In the genomic region with DNA sequence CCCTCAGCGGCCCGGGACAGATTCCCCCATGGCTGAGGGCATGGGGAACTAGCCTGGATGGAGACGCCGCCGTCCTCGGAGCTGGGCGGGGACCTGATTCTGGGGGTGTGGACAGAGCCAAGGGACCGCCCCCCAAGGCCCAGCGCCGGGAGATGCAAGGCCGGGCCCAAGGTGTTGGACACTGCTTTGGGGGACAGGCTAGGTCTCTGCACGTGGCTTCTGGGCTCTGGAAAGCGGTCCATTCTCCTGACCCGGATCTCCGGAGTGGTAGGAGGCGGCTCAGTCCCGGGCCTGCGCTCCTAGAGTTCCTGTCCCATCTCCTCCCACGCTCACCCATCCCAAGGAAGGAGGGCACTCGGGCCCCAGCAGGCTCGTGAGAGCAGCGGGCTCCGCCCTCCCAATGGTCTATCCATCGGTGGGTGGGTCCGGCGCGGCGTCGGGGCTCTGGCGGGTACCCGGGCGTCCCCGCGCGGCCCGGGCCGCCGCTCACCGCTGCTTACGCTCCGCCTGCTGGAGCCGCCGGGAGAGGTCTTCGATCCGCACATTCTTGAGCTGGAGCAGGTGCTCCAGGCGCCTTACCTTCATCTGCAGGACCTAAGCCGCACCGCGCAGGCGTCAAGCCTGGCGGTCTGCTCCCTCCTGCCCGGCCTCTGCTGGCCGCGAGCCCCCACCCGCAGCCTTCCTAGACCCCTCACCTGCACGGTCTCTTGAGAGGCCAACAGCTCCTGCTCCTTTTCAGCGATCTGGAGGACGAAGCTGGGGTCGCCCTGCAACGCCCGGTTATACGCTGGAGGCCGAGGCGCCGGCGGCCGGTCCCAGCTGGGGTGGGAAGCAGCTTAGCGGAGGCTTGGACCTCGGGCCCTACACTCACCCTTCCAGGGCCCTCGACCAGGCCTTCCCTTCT, we compare ENCODE assay signal across 8 cellular contexts. TPM values are rescaled to one million over a fixed set of nuclear protein-coding genes. Genes with fewer than 3 reads are reported as not detected.
DNase-seq lines count a peak whose midpoint lies in the region; ATAC-seq and TF ChIP-seq lines count a peak whose summit lies in the region.

No MANE protein-coding gene starts in this region.

- H3K36me3 Mint-ChIP-seq in T-helper 17 cell (ENCODE audit: low read depth), result no peaks in the 10 kb centered on the region
- H3K36me3 Mint-ChIP-seq in dendritic cell treated with granulocyte-macrophage colony-stimulating factor and Interleukin-4, amounts not matched to agents 40 ng/mL and 50 ng/mL, for 4 days (ENCODE audit: low read depth), result peaks cover 5% of the 10 kb centered on the region

- WGBS in right lobe of liver (ENCODE audit: insufficient coverage, low coverage, low lambda C conversion rate, missing lambda C conversion rate), result 9% methylated on average over 15 of the region's 70 CpGs

- TF ChIP-seq POLR2A in right lobe of liver (IDR thresholded peaks at IDR 0.05), result no peak

- DNase-seq in AG08395 (ENCODE audit: low spot score) (peak; percentile 84), T-helper 17 cell (peak in 2 of 3 donors; percentile 36 to 41), right lobe of liver (peak in 2 of 3 donors; percentile 72 to 74), GM10266 (ENCODE audit: extremely low spot score) (no peak), cerebellar cortex (ENCODE audit: low spot score) (no peak)
- peak; percentile 31 for DNase-seq in stimulated activated naive CD4-positive, alpha-beta T cell treated with Interleukin-2 at 50 U/mL for 16 hours (lab: John Stamatoyannopoulos, UW)

- intact Hi-C loops in dendritic cell treated with granulocyte-macrophage colony-stimulating factor and Interleukin-4, amounts not matched to agents 40 ng/mL and 50 ng/mL, for 4 days (cut with micrococcal nuclease), result no loop called here
- intact Hi-C loops in right lobe of liver (cut with DNase I), result loop anchor here in 1 of 2 donors (10.0 kb wide), 1 partner anchor 103 kb away; no protein-coding TSS in a partner anchor

- no peak overlapping the region for H3K27ac ChIP-seq in right lobe of liver

- TF ChIP-seq CTCF in right lobe of liver (IDR thresholded peaks at IDR 0.05) (no peak), GM10266 (IDR thresholded peaks at IDR 0.05; ENCODE audit: control insufficient read depth, insufficient read depth, low read depth, missing control alignments) (no peak)

- H3K27me3 Mint-ChIP-seq in T-helper 17 cell, result no peaks in the 10 kb centered on the region
- peaks cover 22% of the 10 kb centered on the region for H3K27me3 Mint-ChIP-seq in dendritic cell treated with granulocyte-macrophage colony-stimulating factor and Interleukin-4, amounts not matched to agents 40 ng/mL and 50 ng/mL, for 4 days

- peak; percentile 48 for ATAC-seq in GM21723 (IDR thresholded peaks at IDR 0.05; ENCODE audit: unreplicated experiment)
- peak; percentile 71 for ATAC-seq in T-helper 17 cell
- ATAC-seq in right lobe of liver, result peak; percentile 52 to 60 (median 54)

- H3K4me3 Mint-ChIP-seq in T-helper 17 cell, result peak overlapping the region; percentile 89
- peak overlapping the region; percentile 91 for H3K4me3 Mint-ChIP-seq in dendritic cell treated with granulocyte-macrophage colony-stimulating factor and Interleukin-4, amounts not matched to agents 40 ng/mL and 50 ng/mL, for 4 days

- H3K27me3 ChIP-seq in right lobe of liver, result no peaks in the 10 kb centered on the region

- H3K36me3 ChIP-seq in right lobe of liver, result no peaks in the 10 kb centered on the region

- no peaks in the 10 kb centered on the region for H3K9me3 ChIP-seq in T-helper 17 cell (ENCODE audit: control insufficient read depth, low read length, poor library complexity, severe bottlenecking)
- H3K9me3 ChIP-seq in right lobe of liver, result no peaks in the 10 kb centered on the region

- peaks cover 0 to 21% (median 8%) of the 10 kb centered on the region in 4 donors for H3K4me1 ChIP-seq in right lobe of liver

- peaks cover 24% of the 10 kb centered on the region for H3K4me1 Mint-ChIP-seq in T-helper 17 cell
- peaks cover 58% of the 10 kb centered on the region for H3K4me1 Mint-ChIP-seq in dendritic cell treated with granulocyte-macrophage colony-stimulating factor and Interleukin-4, amounts not matched to agents 40 ng/mL and 50 ng/mL, for 4 days (ENCODE audit: low read depth)

- peak overlapping the region; percentile 43 to 54 (median 46) for H3K4me3 ChIP-seq in right lobe of liver

- H3K27ac Mint-ChIP-seq in T-helper 17 cell, result no peak overlapping the region
- peak overlapping the region; percentile 84 for H3K27ac Mint-ChIP-seq in dendritic cell treated with granulocyte-macrophage colony-stimulating factor and Interleukin-4, amounts not matched to agents 40 ng/mL and 50 ng/mL, for 4 days

- H3K9me3 Mint-ChIP-seq in dendritic cell treated with granulocyte-macrophage colony-stimulating factor and Interleukin-4, amounts not matched to agents 40 ng/mL and 50 ng/mL, for 4 days, result no peaks in the 10 kb centered on the region

RNA-seq across cellular contexts. Expression of a gene that starts 3.3 kb away (rescaled TPM):
- total RNA-seq in T-helper 17 cell (under 1 TPM in 1 of 2 donors, not detected in 1; 0.18 TPM), right lobe of liver (not detected)

RNA-seq across cellular contexts. Expression of a gene that starts 8.6 kb away (rescaled TPM):
- 10 to 100 TPM; 36.9 to 40.2 TPM for total RNA-seq in T-helper 17 cell
- 10 to 100 TPM; 27.8 to 43.1 (median 31.6) TPM for total RNA-seq in right lobe of liver

RNA-seq across cellular contexts. Expression of a gene that starts 10.4 kb away (rescaled TPM):
- total RNA-seq in T-helper 17 cell (10 to 100 TPM; 13.3 to 19.0 TPM), right lobe of liver (10 to 100 TPM in 3 of 6 experiments, 1 to 10 TPM in 3; 9.6 to 11.7 (median 9.9) TPM)

RNA-seq across cellular contexts. Expression of a gene that starts 18.1 kb away (rescaled TPM):
- total RNA-seq in T-helper 17 cell (100 to 1,000 TPM; 220 to 223 TPM), right lobe of liver (10 to 100 TPM; 10.9 to 28.7 (median 16.5) TPM)

RNA-seq across cellular contexts. Expression of a gene that starts 42.4 kb away (rescaled TPM):
- total RNA-seq in T-helper 17 cell, result 10 to 100 TPM; 11.3 to 11.9 TPM
- total RNA-seq in right lobe of liver, result 10 to 100 TPM in 3 of 6 experiments, 1 to 10 TPM in 3; 7.7 to 16.1 (median 9.5) TPM

Comparison
In these comparisons a context has a peak if more than half of its experiments do, and no peak if none do; other contexts are left out.
1. DNase-seq: peak in AG08395 (single experiment), T-helper 17 cell (2 of 3), right lobe of liver (2 of 3) and stimulated activated naive CD4-positive, alpha-beta T cell treated with Interleukin-2 at 50 U/mL for 16 hours (single experiment); none in GM10266 (single experiment) and cerebellar cortex (single experiment).
2. Peak in every context shown above with its lines, with median percentiles within 50 percentile points of each other: ATAC-seq.